ENCODE assay signal across 7 cellular contexts in the genomic region with DNA sequence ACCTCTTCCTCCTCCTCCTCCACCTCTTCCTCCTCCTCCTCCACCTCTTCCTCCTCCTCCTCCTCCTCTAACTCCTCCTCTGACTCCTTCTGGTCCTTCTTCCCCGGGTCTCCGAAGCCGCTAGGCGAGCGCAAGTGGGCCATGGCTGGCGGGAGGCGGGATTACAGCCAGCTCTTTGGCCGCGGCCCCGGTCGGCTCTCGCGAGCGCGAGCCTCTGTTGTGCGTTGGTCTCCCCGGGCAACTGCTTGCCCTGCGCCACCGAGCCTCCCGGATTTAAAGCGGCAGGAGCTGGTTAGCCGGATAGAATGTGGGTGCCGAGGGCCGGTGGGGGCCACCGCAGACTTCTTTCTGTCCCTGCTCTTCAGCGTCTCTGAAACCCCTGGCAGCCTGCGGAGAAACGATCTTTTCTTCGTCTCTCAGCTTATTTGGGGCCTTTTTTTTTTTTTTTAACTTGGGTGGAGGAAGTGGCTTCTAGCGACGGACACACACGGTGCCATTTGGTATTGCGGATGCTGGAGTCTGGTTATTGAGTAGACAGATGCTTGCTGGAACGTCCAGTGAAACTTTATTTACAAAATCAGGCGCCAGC. TPM values are rescaled to one million over a fixed set of nuclear protein-coding genes. Genes with fewer than 3 reads are reported as not detected.
DNase-seq lines count a peak whose midpoint lies in the region; ATAC-seq, FAIRE-seq and TF ChIP-seq lines count a peak whose summit lies in the region.

A gene (minus strand): TSS at position 165 of the 589 bp plus-strand sequence. CDS start 22 bp downstream, at position 143.

- no peaks in the 10 kb centered on the region for H3K27me3 ChIP-seq in astrocyte (ENCODE audit: insufficient read depth, low read length)
- H3K27me3 ChIP-seq in hepatocyte: no peaks in the 10 kb centered on the region

- DNase-seq in NCI-H146 treated with DMSO at 0.1 percent for 48 hours (lab: John Stamatoyannopoulos, UW; ENCODE audit: unreplicated experiment): peak; percentile 90
- peak; percentile 44 to 92 (median 67) for DNase-seq in T-helper 2 cell
- peak; percentile 75 for DNase-seq in astrocyte (ENCODE audit: low read depth)
- DNase-seq in hepatocyte (ENCODE audit: low spot score): peak; percentile 95
- peak; percentile 96 for DNase-seq in retina

- H3K27ac ChIP-seq in astrocyte (ENCODE audit: low read depth, low read length) (peak within 1 kb of the TSS; percentile 68), hepatocyte (peak within 1 kb of the TSS; percentile 80)

- H3K4me1 ChIP-seq in astrocyte (ENCODE audit: insufficient read depth, low read length) (peaks cover 12% of the 10 kb centered on the region), hepatocyte (ENCODE audit: insufficient read depth) (peaks cover 4% of the 10 kb centered on the region)

- H3K9me2 ChIP-seq in hepatocyte (replicated peaks; ENCODE audit: insufficient read depth): no peaks in the 10 kb centered on the region

- peak within 1 kb of the TSS; percentile 91 for H3K4me2 ChIP-seq in astrocyte (ENCODE audit: low read length)
- H3K4me2 ChIP-seq in hepatocyte: peak within 1 kb of the TSS; percentile 80

- H3K27ac Mint-ChIP-seq in astrocyte (ENCODE audit: unreplicated experiment): peak within 1 kb of the TSS; percentile 96

- H3K36me3 ChIP-seq in astrocyte (ENCODE audit: insufficient read depth, low read length) (no peaks in the 10 kb centered on the region), hepatocyte (replicated peaks; ENCODE audit: insufficient read depth, low read depth) (no peaks in the 10 kb centered on the region)

- TF ChIP-seq CTCF in astrocyte (IDR thresholded peaks at IDR 0.05; ENCODE audit: insufficient read depth, low read depth, low read length) (no peak), hepatocyte (IDR thresholded peaks at IDR 0.05; ENCODE audit: poor library complexity) (no peak)

- peak within 1 kb of the TSS; percentile 76 for H3K4me3 ChIP-seq in astrocyte (ENCODE audit: insufficient read depth, low read depth, low read length)
- peak within 1 kb of the TSS; percentile 77 for H3K4me3 ChIP-seq in hepatocyte

- H3K4me3 Mint-ChIP-seq in astrocyte (ENCODE audit: unreplicated experiment): peak within 1 kb of the TSS; percentile 93

- H2AFZ ChIP-seq in astrocyte (ENCODE audit: low read depth, low read length): peak within 1 kb of the TSS; percentile 94
- H2AFZ ChIP-seq in hepatocyte: peak within 1 kb of the TSS; percentile 87

- H3K9me3 ChIP-seq in astrocyte (ENCODE audit: insufficient read depth, low read depth, low read length) (no peaks in the 10 kb centered on the region), hepatocyte (ENCODE audit: low read depth) (no peaks in the 10 kb centered on the region)

- WGBS in hepatocyte (ENCODE audit: low lambda C conversion rate, missing lambda C conversion rate): under 1% methylated on average over 35 of the region's 35 CpGs

- H3K79me2 ChIP-seq in astrocyte (ENCODE audit: insufficient read depth, low read length) (no peaks in the 10 kb centered on the region), hepatocyte (peaks cover 4% of the 10 kb centered on the region)

- peak; percentile 99 for ATAC-seq in GM18498 (IDR thresholded peaks at IDR 0.05; ENCODE audit: unreplicated experiment)
- peak; percentile 98 for ATAC-seq in HG02884 (IDR thresholded peaks at IDR 0.05; ENCODE audit: unreplicated experiment)

- peaks cover 4% of the 10 kb centered on the region for H3K4me1 Mint-ChIP-seq in astrocyte (ENCODE audit: low read depth, unreplicated experiment)

- H4K20me1 ChIP-seq in astrocyte (ENCODE audit: insufficient read depth, low read length) (no peaks in the 10 kb centered on the region), hepatocyte (ENCODE audit: insufficient read depth, poor library complexity, severe bottlenecking) (no peaks in the 10 kb centered on the region)

- peaks cover 5% of the 10 kb centered on the region for H3K36me3 Mint-ChIP-seq in astrocyte (ENCODE audit: low read depth, unreplicated experiment)

- FAIRE-seq in astrocyte (lab: Jason Lieb, UNC): no peak

- H3K27me3 Mint-ChIP-seq in astrocyte (ENCODE audit: low read depth, unreplicated experiment): no peaks in the 10 kb centered on the region

- peak within 1 kb of the TSS; percentile 92 for H3K9ac ChIP-seq in astrocyte (ENCODE audit: low read length)

- no peaks in the 10 kb centered on the region for H3K9me3 Mint-ChIP-seq in astrocyte (ENCODE audit: unreplicated experiment)

RNA-seq across cellular contexts. Expression of the gene that starts here (rescaled TPM):
- total RNA-seq in astrocyte (0.09 TPM in 1 of 2 replicates, not detected in the other), hepatocyte (not detected in 2 replicates)
- 0.61 TPM in 1 of 2 replicates, not detected in the other for polyA plus RNA-seq in hepatocyte

Comparison
In these comparisons a context has a peak if more than half of its experiments do, and no peak if none do; other contexts are left out.
1. Peak in every context shown above with its lines: DNase-seq, ATAC-seq, H3K4me3 ChIP-seq and H3K27ac ChIP-seq.
2. Peak in DNase-seq, H3K4me3 ChIP-seq, H3K27ac ChIP-seq, H3K9ac ChIP-seq and H3K4me2 ChIP-seq in astrocyte; RNA of the gene not detected or under 1 TPM.
3. Peak in DNase-seq, H3K4me3 ChIP-seq, H3K27ac ChIP-seq and H3K4me2 ChIP-seq in hepatocyte; RNA of the gene not detected or under 1 TPM.